In the genomic region with DNA sequence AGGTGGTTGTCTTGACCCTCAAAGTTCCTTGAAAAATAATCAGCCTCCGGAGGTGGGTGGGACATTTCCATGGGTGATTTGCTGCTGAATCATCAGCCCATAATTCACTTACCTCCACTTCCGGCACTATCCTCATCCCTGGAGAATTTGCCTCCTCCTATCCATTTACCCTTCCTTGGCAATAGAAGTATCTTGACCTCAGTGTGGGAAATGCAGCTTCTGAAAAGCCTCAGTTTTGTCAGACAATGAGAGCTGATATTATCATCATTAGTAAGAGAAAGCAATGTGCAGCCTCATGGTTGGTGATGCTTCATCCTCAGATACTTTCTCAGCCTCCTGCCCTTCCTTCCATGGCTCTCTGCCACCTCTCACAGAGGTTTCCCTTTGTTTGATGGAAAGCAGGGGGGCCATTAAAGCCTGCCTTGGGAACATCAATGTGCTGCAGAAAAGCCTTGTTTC, we compare ENCODE assay signal across 9 cellular contexts. TPM values are rescaled to one million over a fixed set of nuclear protein-coding genes. Genes with fewer than 3 reads are reported as not detected.
DNase-seq lines count a peak whose midpoint lies in the region; FAIRE-seq and TF ChIP-seq lines count a peak whose summit lies in the region.
"Had no signal": no experiment of that assay in that cellular context is flagged by ENCODE, and none has a peak within 500 bp of the region (broad histone marks: within the 10 kb centered on the region; RNA-seq: fewer than 3 reads in every experiment).

No MANE protein-coding gene starts in this region.

- TF ChIP-seq CTCF in epithelial cell of esophagus (IDR thresholded peaks at IDR 0.05; ENCODE audit: insufficient read depth, low read depth, low read length, missing control alignments) = no peak

- peak; percentile 99 for FAIRE-seq in H54 (lab: Jason Lieb, UNC)

- DNase-seq in H54 (ENCODE audit: insufficient read length, low spot score) = peak; percentile 27
- peak; percentile 85 for DNase-seq in NCI-H2227 treated with DMSO at 0.1 percent for 48 hours (lab: John Stamatoyannopoulos, UW)
- peak; percentile 96 for DNase-seq in epithelial cell of esophagus (ENCODE audit: low read depth)
- DNase-seq in renal cortical epithelial cell (ENCODE audit: low read depth) = peak; percentile 98
- DNase-seq in activated T-cell treated with anti-CD3 and anti-CD28 coated beads, Interleukin-2, amount 50 U/mL, for 48 hours = no peak
- DNase-seq in NCI-H1105 treated with DMSO at 0.1 percent for 48 hours (lab: John Stamatoyannopoulos, UW) = no peak
- no peak for DNase-seq in globus pallidus (ENCODE audit: low spot score)
- DNase-seq: hippocampal formation had no signal

- H3K4me3 ChIP-seq in epithelial cell of esophagus (ENCODE audit: low read length) = no peak overlapping the region

- no peak for TF ChIP-seq POLR2A in H54 (IDR thresholded peaks at IDR 0.05; ENCODE audit: low read depth, low read length)

RNA-seq across cellular contexts. Expression of a gene that starts 33.3 kb away (rescaled TPM):
- 1.0 and 3.3 TPM in 2 replicates for total RNA-seq in renal cortical epithelial cell
- total RNA-seq: activated naive CD4-positive, alpha-beta T cell treated with anti-CD3 and anti-CD28 coated beads, Interleukin-2, amount 50 U/mL, for 72 hours had no signal

Comparison
In these comparisons a context has a peak if more than half of its experiments do, and no peak if none do; other contexts are left out.
1. DNase-seq: peak in H54 (single experiment), NCI-H2227 treated with DMSO at 0.1 percent for 48 hours (single experiment), epithelial cell of esophagus (single experiment) and renal cortical epithelial cell (single experiment); none in activated T-cell treated with anti-CD3 and anti-CD28 coated beads, Interleukin-2, amount 50 U/mL, for 48 hours (0 of 2), NCI-H1105 treated with DMSO at 0.1 percent for 48 hours (single experiment) and globus pallidus (single experiment).